ENCODE assay signal across 10 cellular contexts in the genomic region with DNA sequence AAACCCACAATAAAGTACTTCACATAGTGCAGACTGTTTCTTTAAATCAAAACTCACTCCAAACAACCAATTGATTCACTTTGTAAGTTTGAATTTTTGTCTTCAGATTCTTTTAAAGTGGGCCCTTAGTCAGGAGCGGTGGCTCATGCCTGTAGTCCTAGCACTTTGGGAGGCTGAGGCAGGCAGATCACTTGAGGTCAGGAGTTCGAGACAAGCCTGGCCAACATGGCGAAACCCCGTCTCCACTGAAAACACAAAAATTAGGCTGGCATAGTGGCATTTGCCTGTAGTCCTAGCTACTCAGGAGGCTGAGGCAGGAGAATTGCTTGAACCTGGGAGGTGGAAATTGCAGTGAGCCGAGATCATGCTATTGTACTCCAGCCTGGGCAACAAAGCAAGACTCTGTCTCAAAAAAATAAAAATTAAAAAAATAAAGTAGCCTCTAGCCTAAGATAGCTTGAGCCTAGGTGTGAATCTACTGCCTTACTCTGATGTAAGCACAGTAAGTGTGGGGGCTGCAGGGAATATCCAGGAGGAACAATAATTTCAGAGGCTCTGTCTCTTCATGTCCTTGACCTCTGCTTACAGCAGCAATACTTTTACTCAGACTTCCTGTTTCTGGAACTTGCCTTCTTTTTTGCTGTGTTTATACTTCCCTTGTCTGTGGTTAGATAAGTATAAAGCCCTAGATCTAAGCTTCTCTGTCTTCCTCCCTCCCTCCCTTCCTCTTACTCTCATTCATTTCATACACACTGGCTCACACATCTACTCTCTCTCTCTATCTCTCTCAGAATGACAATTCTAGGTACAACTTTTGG. TPM values are rescaled to one million over a fixed set of nuclear protein-coding genes. Genes with fewer than 3 reads are reported as not detected.
DNase-seq lines count a peak whose midpoint lies in the region; ATAC-seq, FAIRE-seq and TF ChIP-seq lines count a peak whose summit lies in the region.
"Had no signal": no experiment of that assay in that cellular context is flagged by ENCODE, and none has a peak within 500 bp of the region (broad histone marks: within the 10 kb centered on the region; RNA-seq: fewer than 3 reads in every experiment).

A gene with protein sequence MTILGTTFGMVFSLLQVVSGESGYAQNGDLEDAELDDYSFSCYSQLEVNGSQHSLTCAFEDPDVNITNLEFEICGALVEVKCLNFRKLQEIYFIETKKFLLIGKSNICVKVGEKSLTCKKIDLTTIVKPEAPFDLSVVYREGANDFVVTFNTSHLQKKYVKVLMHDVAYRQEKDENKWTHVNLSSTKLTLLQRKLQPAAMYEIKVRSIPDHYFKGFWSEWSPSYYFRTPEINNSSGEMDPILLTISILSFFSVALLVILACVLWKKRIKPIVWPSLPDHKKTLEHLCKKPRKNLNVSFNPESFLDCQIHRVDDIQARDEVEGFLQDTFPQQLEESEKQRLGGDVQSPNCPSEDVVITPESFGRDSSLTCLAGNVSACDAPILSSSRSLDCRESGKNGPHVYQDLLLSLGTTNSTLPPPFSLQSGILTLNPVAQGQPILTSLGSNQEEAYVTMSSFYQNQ (plus strand): TSS at position 706 of the 818 bp plus-strand sequence. CDS start 87 bp downstream, at position 793.

- DNase-seq in GM12891 (ENCODE audit: insufficient read length, low spot score) (no peak), gastrocnemius medialis (no peak), NCI-H510A (lab: John Stamatoyannopoulos, UW) (no peak), SHP77 treated with DMSO at 0.1 percent for 48 hours (lab: John Stamatoyannopoulos, UW) (no peak)
- no peak for DNase-seq in activated naive CD8-positive, alpha-beta T cell treated with anti-CD3 and anti-CD28 coated beads for 36 hours
- DNase-seq in naive thymus-derived CD8-positive, alpha-beta T cell: peak in 5 of 10 donors; percentile 35 to 84 (median 82)
- DNase-seq: activated gamma-delta T cell treated with Interleukin-2 at 50 U/mL for 16 hours, pancreas had no signal

- H3K27me3 Mint-ChIP-seq in activated naive CD8-positive, alpha-beta T cell treated with anti-CD3 and anti-CD28 coated beads for 36 hours: no peaks in the 10 kb centered on the region
- H3K27me3 Mint-ChIP-seq in naive thymus-derived CD8-positive, alpha-beta T cell: no peaks in the 10 kb centered on the region

- no peaks in the 10 kb centered on the region for H3K36me3 ChIP-seq in KOPT-K1 (ENCODE audit: insufficient read depth, low read length)
- H3K36me3 ChIP-seq in gastrocnemius medialis: no peaks in the 10 kb centered on the region
- H3K36me3 ChIP-seq: pancreas had no signal

- H3K4me1 Mint-ChIP-seq in activated naive CD8-positive, alpha-beta T cell treated with anti-CD3 and anti-CD28 coated beads for 36 hours: peaks cover 73% of the 10 kb centered on the region
- peaks cover 36 to 66% (median 59%) of the 10 kb centered on the region in 4 donors for H3K4me1 Mint-ChIP-seq in naive thymus-derived CD8-positive, alpha-beta T cell

- no peaks in the 10 kb centered on the region for H3K9me3 Mint-ChIP-seq in activated naive CD8-positive, alpha-beta T cell treated with anti-CD3 and anti-CD28 coated beads for 36 hours
- no peaks in the 10 kb centered on the region for H3K9me3 Mint-ChIP-seq in naive thymus-derived CD8-positive, alpha-beta T cell

- intact Hi-C loops in gastrocnemius medialis (cut with DNase I; ENCODE audit: low total_unique reads): no loop called here

- H3K27me3 ChIP-seq in gastrocnemius medialis: peaks cover 0 to 3% (median 0%) of the 10 kb centered on the region in 3 donors
- H3K27me3 ChIP-seq: pancreas had no signal

- peak within 1 kb of the TSS; percentile 95 for H3K27ac Mint-ChIP-seq in activated naive CD8-positive, alpha-beta T cell treated with anti-CD3 and anti-CD28 coated beads for 36 hours
- H3K27ac Mint-ChIP-seq in naive thymus-derived CD8-positive, alpha-beta T cell: peak within 1 kb of the TSS; percentile 95 to 100 (median 100)

- peak within 1 kb of the TSS; percentile 86 for H3K4me3 Mint-ChIP-seq in activated naive CD8-positive, alpha-beta T cell treated with anti-CD3 and anti-CD28 coated beads for 36 hours
- peak within 1 kb of the TSS; percentile 84 to 97 (median 94) for H3K4me3 Mint-ChIP-seq in naive thymus-derived CD8-positive, alpha-beta T cell

- POLR2A ChIA-PET in naive thymus-derived CD8-positive, alpha-beta T cell (lab: Charles Lee): interaction anchor here (0.8 to 17.7 kb wide), 22 partner anchors 8 to 1020 kb away, joined by 3 to 989 read pairs (median 6); a partner anchor contains a TSS

- no peak for TF ChIP-seq POLR2A in GM12891 (IDR thresholded peaks at IDR 0.05; ENCODE audit: low read depth, low read length)
- TF ChIP-seq POLR2A in gastrocnemius medialis (IDR thresholded peaks at IDR 0.05): no peak

- H3K36me3 Mint-ChIP-seq in activated naive CD8-positive, alpha-beta T cell treated with anti-CD3 and anti-CD28 coated beads for 36 hours: peaks cover 84% of the 10 kb centered on the region
- peaks cover 38 to 43% (median 43%) of the 10 kb centered on the region in 3 donors for H3K36me3 Mint-ChIP-seq in naive thymus-derived CD8-positive, alpha-beta T cell

- no peak for FAIRE-seq in GM12891 (lab: Jason Lieb, UNC)
- FAIRE-seq: pancreas had no signal

- peak; percentile 29 to 33 for ATAC-seq in naive thymus-derived CD8-positive, alpha-beta T cell
- ATAC-seq in gastrocnemius medialis (no peak), GM21529 (IDR thresholded peaks at IDR 0.05; ENCODE audit: unreplicated experiment) (no peak)

- H3K4me1 ChIP-seq in gastrocnemius medialis: peaks cover 0 to 5% of the 10 kb centered on the region in 2 donors
- H3K4me1 ChIP-seq: pancreas had no signal

- H3K27ac ChIP-seq in KOPT-K1 (ENCODE audit: low read depth, low read length, poor library complexity, severe bottlenecking) (peak within 1 kb of the TSS; percentile 54), gastrocnemius medialis (no peak within 1 kb of the TSS)
- H3K27ac ChIP-seq: pancreas had no signal

- H3K4me3 ChIP-seq in gastrocnemius medialis: no peak within 1 kb of the TSS
- H3K4me3 ChIP-seq: pancreas had no signal

- in situ Hi-C loops in gastrocnemius medialis (cut with MboI; ENCODE audit: low sequenced_read_pairs in 4 of 4): no loop called here

- TF ChIP-seq CTCF in gastrocnemius medialis (IDR thresholded peaks at IDR 0.05 in 4 of 5, conservative IDR thresholded peaks at IDR 0.05 in 1 of 5): no peak

- H3K9me3 ChIP-seq in KOPT-K1 (ENCODE audit: insufficient read depth, low read length, poor library complexity, severe bottlenecking) (no peaks in the 10 kb centered on the region), gastrocnemius medialis (no peaks in the 10 kb centered on the region)
- H3K9me3 ChIP-seq: pancreas had no signal

TF ChIP-seq in GM12891, 5 proteins besides CTCF, POLR2A, EP300 and RAD21:
- TF ChIP-seq POLR2AphosphoS5 (IDR thresholded peaks at IDR 0.05; ENCODE audit: low read depth, low read length) (no peak), TAF1 (IDR thresholded peaks at IDR 0.05; ENCODE audit: low read depth, low read length) (no peak), PAX5 (IDR thresholded peaks at IDR 0.05; ENCODE audit: insufficient read depth, low read length, severe bottlenecking) (no peak), SPI1 (IDR thresholded peaks at IDR 0.05; ENCODE audit: low read depth, low read length) (peak; percentile 81), POU2F2 (IDR thresholded peaks at IDR 0.05; ENCODE audit: low read depth, low read length) (no peak)

RNA-seq across cellular contexts. Expression of the gene that starts here (rescaled TPM):
- polyA plus RNA-seq in GM12891 (2012; ENCODE audit: low read depth, missing spikeins): 0.98 TPM
- total RNA-seq in activated naive CD8-positive, alpha-beta T cell treated with anti-CD3 and anti-CD28 coated beads for 36 hours: 100 to 1,000 TPM; 112 to 117 TPM
- total RNA-seq in naive thymus-derived CD8-positive, alpha-beta T cell: 1,000 to 10,000 TPM; 1,319 to 1,437 TPM
- polyA plus RNA-seq in naive thymus-derived CD8-positive, alpha-beta T cell: 100 to 1,000 TPM; 569 to 668 (median 661) TPM
- total RNA-seq in gastrocnemius medialis: 1 to 10 TPM in 1 of 4 donors, under 1 TPM in 3; 0.29 to 1.0 (median 0.72) TPM

Comparison
In these comparisons a context has a peak if more than half of its experiments do, and no peak if none do; other contexts are left out.
1. RNA of the gene that starts here (total RNA-seq): 1,319 to 1,437 TPM in naive thymus-derived CD8-positive, alpha-beta T cell and 112 to 117 TPM in activated naive CD8-positive, alpha-beta T cell treated with anti-CD3 and anti-CD28 coated beads for 36 hours; 0.29 to 1.0 TPM in gastrocnemius medialis; every median in the first group is over 10 times any median in the second.
2. RNA of the gene that starts here (total RNA-seq): 1,319 to 1,437 TPM in naive thymus-derived CD8-positive, alpha-beta T cell; 112 to 117 TPM in activated naive CD8-positive, alpha-beta T cell treated with anti-CD3 and anti-CD28 coated beads for 36 hours; every median in the first group is over 10 times any median in the second.
3. ATAC-seq: peak in naive thymus-derived CD8-positive, alpha-beta T cell (2 of 2); none in gastrocnemius medialis (0 of 2) and GM21529 (single experiment).